22 cellular contexts compared by ENCODE assay signal in the genomic region with DNA sequence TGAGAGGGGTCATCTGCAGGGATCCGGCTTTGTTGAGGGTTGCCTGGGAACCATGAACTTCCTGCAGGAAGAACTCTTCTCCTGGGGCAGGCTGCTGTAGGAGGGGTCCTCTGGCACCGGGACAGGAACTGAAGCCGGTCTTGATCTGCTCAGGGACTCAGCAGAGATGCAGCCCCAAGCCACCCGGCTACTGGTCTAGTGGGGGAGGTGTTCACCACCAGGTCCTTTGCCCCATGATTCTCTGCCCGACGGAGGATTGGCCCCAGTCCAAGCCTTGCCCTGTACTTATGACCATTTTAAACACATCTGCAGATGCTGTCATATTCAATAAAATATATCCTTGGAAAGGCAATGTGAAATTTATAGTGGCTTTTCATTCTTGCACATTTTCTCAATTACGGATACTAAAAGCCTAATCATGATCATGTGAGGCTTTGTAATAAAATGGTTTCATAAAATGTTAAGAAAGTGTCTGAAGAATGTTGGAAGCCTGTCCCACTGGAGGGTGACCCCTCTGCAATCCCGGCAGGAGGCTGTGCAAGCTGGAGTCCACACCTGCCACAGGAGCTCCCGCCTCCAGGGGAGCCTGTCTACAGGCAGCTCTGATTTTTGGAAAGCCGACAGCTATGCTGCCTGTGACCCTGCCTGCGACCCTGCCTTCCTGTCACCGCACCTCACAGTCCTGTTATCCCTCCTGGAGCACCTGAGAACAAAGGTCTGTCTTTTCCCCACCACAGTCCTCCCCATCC.
A peak's percentile ranks its signal among the peaks of the same experiment; 100 is the strongest.
DNase-seq lines count a peak whose midpoint lies in the region; ATAC-seq, FAIRE-seq and TF ChIP-seq lines count a peak whose summit lies in the region.
"Had no signal": no experiment of that assay in that cellular context is flagged by ENCODE, and none has a peak within 500 bp of the region (broad histone marks: within the 10 kb centered on the region; RNA-seq: fewer than 3 reads in every experiment).

No MANE protein-coding gene starts in this region.

- CTCF ChIA-PET in HepG2 (lab: Yijun Ruan, JAX; ENCODE audit: low intra/inter-chr PET ratio, low total read pairs) = no interaction called here

- TF ChIP-seq CTCF in HepG2 (CRISPR knock-in tag; IDR thresholded peaks at IDR 0.05) (no peak), right lobe of liver (IDR thresholded peaks at IDR 0.05) (no peak), left lung (IDR thresholded peaks at IDR 0.05) (no peak)

- ATAC-seq in HepG2 = peak; percentile 29; the same call in 2 of the 3 replicates
- ATAC-seq in right lobe of liver = no peak
- no peak for ATAC-seq in left lung
- ATAC-seq in HG03432 (IDR thresholded peaks at IDR 0.05; ENCODE audit: unreplicated experiment) = no peak
- no peak for ATAC-seq in HG02870 (IDR thresholded peaks at IDR 0.05; ENCODE audit: unreplicated experiment)
- ATAC-seq: activated CD8-positive, alpha-beta T cell treated with anti-CD3 and anti-CD28 coated beads for 36 hours; stimulated activated effector memory CD8-positive, alpha-beta T cell treated with anti-CD3 and anti-CD28 coated beads, Interleukin-12 subunit alpha, Interleukin-12 subunit beta, amount 100 ng/mL, for 72 hours; T-cell had no signal

- no peaks in the 10 kb centered on the region for H3K9me3 ChIP-seq in HepG2 (ENCODE audit: low read length)
- H3K9me3 ChIP-seq in right lobe of liver = no peaks in the 10 kb centered on the region
- H3K9me3 ChIP-seq in NT2/D1 (ENCODE audit: insufficient read depth, low read length) = 0 out of 2 replicates have a peak, but pooled peaks cover 6% of the 10 kb centered on the region
- no peaks in the 10 kb centered on the region for H3K9me3 ChIP-seq in left lung
- H3K9me3 ChIP-seq: neutrophil had no signal

- H2AFZ ChIP-seq in HepG2 (ENCODE audit: low read length) = no peak overlapping the region
- H2AFZ ChIP-seq: GM23248 had no signal

- no TSS peak for BruUV-seq in HepG2 (replicated peaks; lab: Mats Ljungman, UMichigan)

- peaks cover 0 to 50% of the 10 kb centered on the region in 2 experiments for H3K27me3 ChIP-seq in HepG2 (ENCODE audit: control insufficient read depth in 1 of 2, insufficient read depth in 2 of 2, low read length in 2 of 2)
- H3K27me3 ChIP-seq in right lobe of liver = no peaks in the 10 kb centered on the region
- H3K27me3 ChIP-seq in NT2/D1 (ENCODE audit: insufficient read depth, insufficient read length) = no peaks in the 10 kb centered on the region
- H3K27me3 ChIP-seq in left lung = no peaks in the 10 kb centered on the region

- no peak overlapping the region for H3K4me3 ChIP-seq in HepG2 (replicated peaks in 1 of 3; ENCODE audit: insufficient read depth in 1 of 3, low read depth in 2 of 3, low read length in 3 of 3)
- no peak overlapping the region for H3K4me3 ChIP-seq in right lobe of liver
- no peak overlapping the region for H3K4me3 ChIP-seq in NT2/D1 (ENCODE audit: insufficient read length, low read depth)
- no peak overlapping the region for H3K4me3 ChIP-seq in left lung
- H3K4me3 ChIP-seq: GM23248 had no signal

- no peak overlapping the region for H3K27ac ChIP-seq in HepG2 (ENCODE audit: extremely low read length, insufficient read depth, low read length)
- H3K27ac ChIP-seq in right lobe of liver = no peak overlapping the region
- H3K27ac ChIP-seq in left lung = no peak overlapping the region
- H3K27ac ChIP-seq: GM23248, KMS-11, neutrophil had no signal

- no peak overlapping the region for H3K4me2 ChIP-seq in HepG2 (ENCODE audit: low read depth, low read length)
- H3K4me2 ChIP-seq: KMS-11 had no signal

- no peak overlapping the region for H3K9ac ChIP-seq in HepG2 (ENCODE audit: insufficient read depth, low read depth, low read length)
- H3K9ac ChIP-seq in NT2/D1 (ENCODE audit: insufficient read length, low read depth) = peak overlapping the region; percentile 10
- H3K9ac ChIP-seq: GM23248, KMS-11 had no signal

- DNase-seq in HepG2 (ENCODE audit: low spot score) (no peak), right lobe of liver (no peak), NT2/D1 (ENCODE audit: low read depth, low spot score) (no peak), fibroblast of gingiva (ENCODE audit: low read depth) (peak; percentile 64), left lung (no peak)
- DNase-seq: activated CD8-positive, alpha-beta T cell treated with anti-CD3 and anti-CD28 coated beads for 36 hours; activated effector memory CD4-positive, alpha-beta T cell treated with Interleukin-2 at 50 U/mL for 16 hours; cerebellar nuclear complex; DMS153; GF-D8; head of caudate nucleus; mammary epithelial cell; NCI-H2171; Right ventricle myocardium superior; T-cell had no signal

- no peaks in the 10 kb centered on the region for H3K36me3 ChIP-seq in HepG2 (replicated peaks in 1 of 2; ENCODE audit: control insufficient read depth in 1 of 2, insufficient read depth in 2 of 2, low read length in 2 of 2)
- H3K36me3 ChIP-seq in right lobe of liver = no peaks in the 10 kb centered on the region
- H3K36me3 ChIP-seq in NT2/D1 (ENCODE audit: insufficient read depth, insufficient read length, low read length) = no peaks in the 10 kb centered on the region
- H3K36me3 ChIP-seq in left lung = no peaks in the 10 kb centered on the region
- H3K36me3 ChIP-seq: neutrophil had no signal

- TF ChIP-seq POLR2A in HepG2 (IDR thresholded peaks at IDR 0.05; ENCODE audit: insufficient read depth in 1 of 2, low read depth in 2 of 2, low read length in 2 of 2) (no peak), right lobe of liver (IDR thresholded peaks at IDR 0.05) (no peak)

- no peak for TF ChIP-seq EP300 in HepG2 (IDR thresholded peaks at IDR 0.05; ENCODE audit: low read depth in 2 of 2, low read length in 2 of 2)
- no peak for TF ChIP-seq EP300 in HepG2 (CRISPR knock-in tag; IDR thresholded peaks at IDR 0.05; ENCODE audit: borderline replicate concordance)

- no peaks in the 10 kb centered on the region for H3K79me2 ChIP-seq in HepG2 (ENCODE audit: insufficient read depth, low read length)

- no peak for FAIRE-seq in HepG2 (lab: Jason Lieb, UNC)
- FAIRE-seq: HTR-8/SVneo had no signal

- POLR2A ChIA-PET in HepG2 (lab: Yijun Ruan, JAX) = no interaction called here

- H3K4me1 ChIP-seq in HepG2 (ENCODE audit: insufficient read depth, low read length) = no peaks in the 10 kb centered on the region
- no peaks in the 10 kb centered on the region for H3K4me1 ChIP-seq in right lobe of liver
- no peaks in the 10 kb centered on the region for H3K4me1 ChIP-seq in NT2/D1 (ENCODE audit: insufficient read depth, insufficient read length)
- no peaks in the 10 kb centered on the region for H3K4me1 ChIP-seq in left lung

- H4K20me1 ChIP-seq in HepG2 (ENCODE audit: insufficient read depth, low read length) = no peaks in the 10 kb centered on the region

- TF ChIP-seq RAD21 in HepG2 (CRISPR knock-in tag; IDR thresholded peaks at IDR 0.05) = no peak

- in situ Hi-C loops in HepG2 (cut with HindIII; ENCODE audit: extremely low pct_ligation_motif_present, low pct_unique_long_range_greater_than_20kb) = no loop called here

- intact Hi-C loops in HepG2 (cut with micrococcal nuclease; ENCODE audit: unreplicated experiment) (no loop called here), right lobe of liver (cut with DNase I) (no loop called here), left lung (cut with DNase I) (no loop called here)

- WGBS in HepG2 (ENCODE audit: low lambda C conversion rate) = 18% methylated on average over 11 of the region's 12 CpGs
- 35% methylated on average over 3 of the region's 12 CpGs for whole genome bisulfite sequencing in right lobe of liver (ENCODE audit: insufficient coverage, low coverage, low lambda C conversion rate, missing lambda C conversion rate)

TF ChIP-seq in HepG2, 621 proteins besides CTCF, POLR2A, EP300 and RAD21:
- no peak for TF ChIP-seq ATAD3A (CRISPR knock-in tag; IDR thresholded peaks at IDR 0.05)
- no peak for TF ChIP-seq XBP1 (CRISPR knock-in tag; IDR thresholded peaks at IDR 0.05)
- TF ChIP-seq CBX2 (IDR thresholded peaks at IDR 0.05; ENCODE audit: low read depth, low read length) = no peak
- TF ChIP-seq CBX2 (CRISPR knock-in tag; IDR thresholded peaks at IDR 0.05; ENCODE audit: low read depth) = no peak
- TF ChIP-seq ZNF619 (CRISPR knock-in tag; IDR thresholded peaks at IDR 0.05) = no peak
- TF ChIP-seq SOX5 (CRISPR knock-in tag; IDR thresholded peaks at IDR 0.05; ENCODE audit: borderline replicate concordance) = no peak
- TF ChIP-seq AGO1 (IDR thresholded peaks at IDR 0.05; ENCODE audit: low read depth, low read length, poor library complexity, severe bottlenecking) = no peak
